2 cellular contexts compared by ENCODE assay signal in the genomic region with DNA sequence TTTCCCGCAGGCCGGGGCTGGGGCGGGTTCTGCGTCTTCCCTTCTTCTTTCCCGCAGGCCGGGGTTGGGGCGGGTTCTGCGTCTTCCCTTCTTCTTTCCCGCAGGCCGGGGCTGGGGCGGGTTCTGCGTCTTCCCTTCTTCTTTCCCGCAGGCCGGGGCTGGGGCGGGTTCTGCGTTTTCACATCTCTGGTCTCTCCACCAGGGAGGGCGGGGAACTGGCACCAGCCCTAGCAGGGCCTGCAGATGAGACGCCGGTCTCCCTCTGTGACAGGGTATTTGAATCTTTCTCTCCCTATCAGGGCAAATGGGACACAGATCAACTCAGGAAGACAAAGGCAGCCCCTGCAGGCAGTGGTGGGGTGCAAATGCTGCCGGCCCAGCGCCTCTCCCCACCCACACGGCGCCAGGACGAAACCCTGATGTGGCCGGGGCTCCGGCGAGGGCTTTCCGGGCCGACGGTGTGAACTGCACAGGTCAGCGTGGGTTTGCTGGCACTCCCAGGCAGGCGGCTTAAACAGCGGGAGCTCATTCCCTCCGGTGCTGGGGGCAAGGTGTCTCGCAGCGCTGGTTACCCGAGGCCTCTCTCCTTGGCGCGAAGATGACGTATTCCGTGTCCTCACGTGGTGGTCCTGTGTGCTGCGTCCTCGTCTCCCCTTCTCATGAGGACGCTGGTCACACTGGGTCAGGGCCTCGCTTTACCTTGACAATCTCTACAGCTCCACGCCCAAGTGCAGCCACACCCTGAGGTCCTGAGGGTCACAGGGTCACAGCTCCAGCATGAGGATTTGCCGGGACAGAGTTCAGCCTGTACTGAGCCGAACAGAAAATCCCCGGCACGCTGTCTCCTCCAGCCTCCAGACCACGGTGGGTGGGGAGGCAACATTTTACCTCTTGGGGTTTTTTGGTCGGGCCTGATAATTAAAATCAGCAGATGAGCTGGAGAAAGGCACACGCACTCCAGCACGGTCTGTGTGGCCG.
TF ChIP-seq lines count a peak whose summit lies in the region.

No MANE protein-coding gene starts in this region.

TF ChIP-seq in HepG2, 621 proteins besides CTCF, POLR2A, EP300 and RAD21:
- TF ChIP-seq, protein P1, sequence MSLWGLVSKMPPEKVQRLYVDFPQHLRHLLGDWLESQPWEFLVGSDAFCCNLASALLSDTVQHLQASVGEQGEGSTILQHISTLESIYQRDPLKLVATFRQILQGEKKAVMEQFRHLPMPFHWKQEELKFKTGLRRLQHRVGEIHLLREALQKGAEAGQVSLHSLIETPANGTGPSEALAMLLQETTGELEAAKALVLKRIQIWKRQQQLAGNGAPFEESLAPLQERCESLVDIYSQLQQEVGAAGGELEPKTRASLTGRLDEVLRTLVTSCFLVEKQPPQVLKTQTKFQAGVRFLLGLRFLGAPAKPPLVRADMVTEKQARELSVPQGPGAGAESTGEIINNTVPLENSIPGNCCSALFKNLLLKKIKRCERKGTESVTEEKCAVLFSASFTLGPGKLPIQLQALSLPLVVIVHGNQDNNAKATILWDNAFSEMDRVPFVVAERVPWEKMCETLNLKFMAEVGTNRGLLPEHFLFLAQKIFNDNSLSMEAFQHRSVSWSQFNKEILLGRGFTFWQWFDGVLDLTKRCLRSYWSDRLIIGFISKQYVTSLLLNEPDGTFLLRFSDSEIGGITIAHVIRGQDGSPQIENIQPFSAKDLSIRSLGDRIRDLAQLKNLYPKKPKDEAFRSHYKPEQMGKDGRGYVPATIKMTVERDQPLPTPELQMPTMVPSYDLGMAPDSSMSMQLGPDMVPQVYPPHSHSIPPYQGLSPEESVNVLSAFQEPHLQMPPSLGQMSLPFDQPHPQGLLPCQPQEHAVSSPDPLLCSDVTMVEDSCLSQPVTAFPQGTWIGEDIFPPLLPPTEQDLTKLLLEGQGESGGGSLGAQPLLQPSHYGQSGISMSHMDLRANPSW (CRISPR knock-in tag; IDR thresholded peaks at IDR 0.05; ENCODE audit: borderline replicate concordance): no peak
- TF ChIP-seq HMGA1 (CRISPR knock-in tag; conservative IDR thresholded peaks at IDR 0.05): no peak
- no peak for TF ChIP-seq ZNF296 (CRISPR knock-in tag; conservative IDR thresholded peaks at IDR 0.05)
- TF ChIP-seq ZBTB26 (CRISPR knock-in tag; IDR thresholded peaks at IDR 0.05; ENCODE audit: borderline replicate concordance): no peak
- TF ChIP-seq, protein P2, sequence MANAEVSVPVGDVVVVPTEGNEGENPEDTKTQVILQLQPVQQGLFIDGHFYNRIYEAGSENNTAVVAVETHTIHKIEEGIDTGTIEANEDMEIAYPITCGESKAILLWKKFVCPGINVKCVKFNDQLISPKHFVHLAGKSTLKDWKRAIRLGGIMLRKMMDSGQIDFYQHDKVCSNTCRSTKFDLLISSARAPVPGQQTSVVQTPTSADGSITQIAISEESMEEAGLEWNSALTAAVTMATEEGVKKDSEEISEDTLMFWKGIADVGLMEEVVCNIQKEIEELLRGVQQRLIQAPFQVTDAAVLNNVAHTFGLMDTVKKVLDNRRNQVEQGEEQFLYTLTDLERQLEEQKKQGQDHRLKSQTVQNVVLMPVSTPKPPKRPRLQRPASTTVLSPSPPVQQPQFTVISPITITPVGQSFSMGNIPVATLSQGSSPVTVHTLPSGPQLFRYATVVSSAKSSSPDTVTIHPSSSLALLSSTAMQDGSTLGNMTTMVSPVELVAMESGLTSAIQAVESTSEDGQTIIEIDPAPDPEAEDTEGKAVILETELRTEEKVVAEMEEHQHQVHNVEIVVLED (CRISPR knock-in tag; IDR thresholded peaks at IDR 0.05; ENCODE audit: borderline replicate concordance): no peak
- no peak for TF ChIP-seq ZBTB38 (CRISPR knock-in tag; IDR thresholded peaks at IDR 0.05)
- TF ChIP-seq BRD4 (CRISPR knock-in tag; IDR thresholded peaks at IDR 0.05): no peak
- no peak for TF ChIP-seq HMG20B (CRISPR knock-in tag; conservative IDR thresholded peaks at IDR 0.05)
- TF ChIP-seq GLI4 (CRISPR knock-in tag; IDR thresholded peaks at IDR 0.05; ENCODE audit: borderline replicate concordance): no peak
- no peak for TF ChIP-seq ZMYM4 (CRISPR knock-in tag; IDR thresholded peaks at IDR 0.05)
- TF ChIP-seq, protein P3, sequence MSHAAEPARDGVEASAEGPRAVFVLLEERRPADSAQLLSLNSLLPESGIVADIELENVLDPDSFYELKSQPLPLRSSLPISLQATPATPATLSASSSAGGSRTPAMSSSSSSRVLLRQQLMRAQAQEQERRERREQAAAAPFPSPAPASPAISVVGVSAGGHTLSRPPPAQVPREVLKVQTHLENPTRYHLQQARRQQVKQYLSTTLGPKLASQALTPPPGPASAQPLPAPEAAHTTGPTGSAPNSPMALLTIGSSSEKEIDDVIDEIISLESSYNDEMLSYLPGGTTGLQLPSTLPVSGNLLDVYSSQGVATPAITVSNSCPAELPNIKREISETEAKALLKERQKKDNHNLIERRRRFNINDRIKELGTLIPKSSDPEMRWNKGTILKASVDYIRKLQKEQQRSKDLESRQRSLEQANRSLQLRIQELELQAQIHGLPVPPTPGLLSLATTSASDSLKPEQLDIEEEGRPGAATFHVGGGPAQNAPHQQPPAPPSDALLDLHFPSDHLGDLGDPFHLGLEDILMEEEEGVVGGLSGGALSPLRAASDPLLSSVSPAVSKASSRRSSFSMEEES (CRISPR knock-in tag; IDR thresholded peaks at IDR 0.05): no peak
- no peak for TF ChIP-seq NFYC (CRISPR knock-in tag; IDR thresholded peaks at IDR 0.05)
- TF ChIP-seq DPF2 (CRISPR knock-in tag; IDR thresholded peaks at IDR 0.05; ENCODE audit: borderline replicate concordance, low read depth): no peak

TF ChIP-seq in SK-N-SH treated with all-trans-retinoic acid at 6 μM for 48 hours, 23 proteins besides CTCF, POLR2A, EP300 and RAD21 (continued from another document):
- TF ChIP-seq TSHZ2 (CRISPR knock-in tag; IDR thresholded peaks at IDR 0.05) (no peak), PATZ1 (CRISPR knock-in tag; IDR thresholded peaks at IDR 0.05; ENCODE audit: borderline replicate concordance) (no peak), SNAI2 (CRISPR knock-in tag; IDR thresholded peaks at IDR 0.05) (no peak), CSDC2 (CRISPR knock-in tag; IDR thresholded peaks at IDR 0.05) (no peak), ZFP30 (CRISPR knock-in tag; IDR thresholded peaks at IDR 0.05) (no peak), ZFP3 (CRISPR knock-in tag; IDR thresholded peaks at IDR 0.05) (no peak), ZNF70 (CRISPR knock-in tag; IDR thresholded peaks at IDR 0.05) (no peak), ARNTL (CRISPR knock-in tag; IDR thresholded peaks at IDR 0.05; ENCODE audit: borderline replicate concordance, low read depth) (no peak), ZC3H10 (CRISPR knock-in tag; IDR thresholded peaks at IDR 0.05) (no peak), PPARA (CRISPR knock-in tag; IDR thresholded peaks at IDR 0.05; ENCODE audit: borderline replicate concordance) (no peak), RARB (CRISPR knock-in tag; IDR thresholded peaks at IDR 0.05) (no peak), ESRRG (CRISPR knock-in tag; IDR thresholded peaks at IDR 0.05) (no peak), POU6F1 (CRISPR knock-in tag; IDR thresholded peaks at IDR 0.05; ENCODE audit: borderline replicate concordance, low read depth) (no peak)
- TF ChIP-seq, protein P4, sequence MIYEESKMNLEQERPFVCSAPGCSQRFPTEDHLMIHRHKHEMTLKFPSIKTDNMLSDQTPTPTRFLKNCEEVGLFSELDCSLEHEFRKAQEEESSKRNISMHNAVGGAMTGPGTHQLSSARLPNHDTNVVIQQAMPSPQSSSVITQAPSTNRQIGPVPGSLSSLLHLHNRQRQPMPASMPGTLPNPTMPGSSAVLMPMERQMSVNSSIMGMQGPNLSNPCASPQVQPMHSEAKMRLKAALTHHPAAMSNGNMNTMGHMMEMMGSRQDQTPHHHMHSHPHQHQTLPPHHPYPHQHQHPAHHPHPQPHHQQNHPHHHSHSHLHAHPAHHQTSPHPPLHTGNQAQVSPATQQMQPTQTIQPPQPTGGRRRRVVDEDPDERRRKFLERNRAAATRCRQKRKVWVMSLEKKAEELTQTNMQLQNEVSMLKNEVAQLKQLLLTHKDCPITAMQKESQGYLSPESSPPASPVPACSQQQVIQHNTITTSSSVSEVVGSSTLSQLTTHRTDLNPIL (CRISPR knock-in tag; IDR thresholded peaks at IDR 0.05; ENCODE audit: low read depth): no peak
- TF ChIP-seq, protein P5, sequence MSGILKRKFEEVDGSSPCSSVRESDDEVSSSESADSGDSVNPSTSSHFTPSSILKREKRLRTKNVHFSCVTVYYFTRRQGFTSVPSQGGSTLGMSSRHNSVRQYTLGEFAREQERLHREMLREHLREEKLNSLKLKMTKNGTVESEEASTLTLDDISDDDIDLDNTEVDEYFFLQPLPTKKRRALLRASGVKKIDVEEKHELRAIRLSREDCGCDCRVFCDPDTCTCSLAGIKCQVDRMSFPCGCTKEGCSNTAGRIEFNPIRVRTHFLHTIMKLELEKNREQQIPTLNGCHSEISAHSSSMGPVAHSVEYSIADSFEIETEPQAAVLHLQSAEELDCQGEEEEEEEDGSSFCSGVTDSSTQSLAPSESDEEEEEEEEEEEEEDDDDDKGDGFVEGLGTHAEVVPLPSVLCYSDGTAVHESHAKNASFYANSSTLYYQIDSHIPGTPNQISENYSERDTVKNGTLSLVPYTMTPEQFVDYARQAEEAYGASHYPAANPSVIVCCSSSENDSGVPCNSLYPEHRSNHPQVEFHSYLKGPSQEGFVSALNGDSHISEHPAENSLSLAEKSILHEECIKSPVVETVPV (CRISPR knock-in tag; IDR thresholded peaks at IDR 0.05): no peak
